8 cellular contexts compared by ENCODE assay signal in genomic region chr10:102117391-102118159, GRCh38. TPM values are rescaled to one million over a fixed set of nuclear protein-coding genes. Genes with fewer than 3 reads are reported as not detected.
DNase-seq lines count a peak whose midpoint lies in the region; ATAC-seq, FAIRE-seq and TF ChIP-seq lines count a peak whose summit lies in the region.

No MANE protein-coding gene starts in this region.

- peak overlapping the region; percentile 99 for H3K27ac ChIP-seq in thymus (ENCODE audit: low read depth)

- FAIRE-seq in frontal cortex (lab: Jason Lieb, UNC), result no peak

- ATAC-seq in HG03469 (IDR thresholded peaks at IDR 0.05; ENCODE audit: unreplicated experiment), result no peak

- TF ChIP-seq EP300 in Ishikawa (IDR thresholded peaks at IDR 0.05; ENCODE audit: borderline replicate concordance), result peak; percentile 93

- 0 out of 2 replicates have a peak, but pooled peaks have one; percentile 6 for TF ChIP-seq RAD21 in Ishikawa (IDR thresholded peaks at IDR 0.05; ENCODE audit: low read depth)

- peak; percentile 54 for DNase-seq in COLO829 (ENCODE audit: low spot score)
- peak; percentile 69 for DNase-seq in activated naive CD4-positive, alpha-beta T cell treated with Interleukin-2 at 50 U/mL for 16 hours
- peak; percentile 58 to 77 for DNase-seq in frontal cortex (ENCODE audit: low spot score in 2 of 2)

- peak overlapping the region; percentile 61 for H3K4me3 ChIP-seq in neuron (ENCODE audit: low read length)
- peak overlapping the region; percentile 14 for H3K4me3 ChIP-seq in thymus (ENCODE audit: low read length)

- WGBS in thymus, result 5% methylated on average over 12 of the region's 12 CpGs

- H2AFZ ChIP-seq in neuron (ENCODE audit: low read depth, low read length), result no peak overlapping the region

- H3K9me3 ChIP-seq in neuron (ENCODE audit: low read length) (no peaks in the 10 kb centered on the region), thymus (ENCODE audit: control insufficient read depth) (peaks cover 2% of the 10 kb centered on the region)

- H3K27me3 ChIP-seq in neuron (ENCODE audit: insufficient read depth, low read length) (no peaks in the 10 kb centered on the region), thymus (ENCODE audit: control insufficient read depth, insufficient read depth) (no peaks in the 10 kb centered on the region)

- peaks cover 68% of the 10 kb centered on the region for H3K4me1 ChIP-seq in neuron (ENCODE audit: insufficient read depth, low read length)
- H3K4me1 ChIP-seq in thymus (ENCODE audit: control insufficient read depth, insufficient read depth, low read length), result peaks cover 54% of the 10 kb centered on the region

- 0 out of 2 replicates have a peak, but pooled peaks have one; percentile 12 for TF ChIP-seq POLR2A in Raji (IDR thresholded peaks at IDR 0.05; ENCODE audit: insufficient read depth, low read depth, low read length)

- peaks cover 3% of the 10 kb centered on the region for H3K36me3 ChIP-seq in neuron (ENCODE audit: insufficient read depth, low read length)
- no peaks in the 10 kb centered on the region for H3K36me3 ChIP-seq in thymus (ENCODE audit: control insufficient read depth, insufficient read depth)

TF ChIP-seq in Ishikawa, 13 proteins besides CTCF, POLR2A, EP300 and RAD21:
- TF ChIP-seq REST (IDR thresholded peaks at IDR 0.05; ENCODE audit: low read depth), result no peak
- TF ChIP-seq, protein P1, sequence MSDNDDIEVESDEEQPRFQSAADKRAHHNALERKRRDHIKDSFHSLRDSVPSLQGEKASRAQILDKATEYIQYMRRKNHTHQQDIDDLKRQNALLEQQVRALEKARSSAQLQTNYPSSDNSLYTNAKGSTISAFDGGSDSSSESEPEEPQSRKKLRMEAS (IDR thresholded peaks at IDR 0.05), result peak; percentile 79
- peak; percentile 96 for TF ChIP-seq TCF12 (IDR thresholded peaks at IDR 0.05; ENCODE audit: low read depth)
- no peak; the same call in 1 of the 2 replicates for TF ChIP-seq EGR1 (IDR thresholded peaks at IDR 0.05)
- TF ChIP-seq FOXM1 (IDR thresholded peaks at IDR 0.05; ENCODE audit: borderline replicate concordance, low read depth), result peak; percentile 61; the same call in 1 of the 2 replicates
- TF ChIP-seq CEBPB (IDR thresholded peaks at IDR 0.05), result peak; percentile 29; the same call in 1 of the 2 replicates
- TF ChIP-seq TAF1 (IDR thresholded peaks at IDR 0.05; ENCODE audit: low read depth), result 0 out of 2 replicates have a peak, but pooled peaks have one; percentile 43
- peak; percentile 99 for TF ChIP-seq ZBTB7A (IDR thresholded peaks at IDR 0.05; ENCODE audit: low read depth)
- peak; percentile 17; the same call in 1 of the 2 replicates for TF ChIP-seq USF1 (IDR thresholded peaks at IDR 0.05)
- peak; percentile 100 for TF ChIP-seq NFIC (IDR thresholded peaks at IDR 0.05)
- TF ChIP-seq TEAD4 (IDR thresholded peaks at IDR 0.05), result peak; percentile 76
- no peak for TF ChIP-seq CREB1 (IDR thresholded peaks at IDR 0.05; ENCODE audit: low read depth)
- TF ChIP-seq YY1 (IDR thresholded peaks at IDR 0.05; ENCODE audit: low read depth), result peak; percentile 59; the same call in 1 of the 2 replicates

RNA-seq across cellular contexts. Expression of gene LDB1, which starts 2.6 kb away (rescaled TPM):
- total RNA-seq in frontal cortex, result 94.2 TPM
- 42.7 TPM for polyA plus RNA-seq in thymus

RNA-seq across cellular contexts. Expression of gene PPRC1, which starts 15.3 kb away (rescaled TPM):
- 8.6 TPM for total RNA-seq in frontal cortex
- 19.3 TPM for polyA plus RNA-seq in thymus

RNA-seq across cellular contexts. Expression of gene NOLC1, which starts 34.6 kb away (rescaled TPM):
- total RNA-seq in frontal cortex, result 40.8 TPM
- 42.5 TPM for polyA plus RNA-seq in thymus

RNA-seq across cellular contexts. Expression of gene HPS6, which starts 52.4 kb away (rescaled TPM):
- total RNA-seq in frontal cortex, result 21.2 TPM
- polyA plus RNA-seq in thymus, result 8.7 TPM
